In genomic region chr16:3122926-3123570, GRCh38 we compare ENCODE assay signal across 1 cellular context.
TF ChIP-seq lines count a peak whose summit lies in the region.

No MANE protein-coding gene starts in this region.

TF ChIP-seq in H1, 55 proteins besides CTCF, POLR2A, EP300 and RAD21:
- TF ChIP-seq SIN3A (conservative IDR thresholded peaks at IDR 0.05 in 1 of 2, IDR thresholded peaks at IDR 0.05 in 1 of 2; ENCODE audit: low read depth in 1 of 2, low read length in 2 of 2) (no peak), BACH1 (IDR thresholded peaks at IDR 0.05; ENCODE audit: low read length) (no peak), CHD2 (IDR thresholded peaks at IDR 0.05; ENCODE audit: low read length) (no peak), POLR2AphosphoS5 (IDR thresholded peaks at IDR 0.05; ENCODE audit: low read depth, low read length) (no peak), CHD1 (IDR thresholded peaks at IDR 0.05; ENCODE audit: low read depth, low read length) (no peak), NANOG (IDR thresholded peaks at IDR 0.05; ENCODE audit: insufficient read depth, low read depth, low read length, poor library complexity, severe bottlenecking) (no peak), PHF8 (conservative IDR thresholded peaks at IDR 0.05; ENCODE audit: low read depth, low read length) (no peak), SP4 (IDR thresholded peaks at IDR 0.05; ENCODE audit: low read length) (no peak; the same call in 1 of the 2 replicates), CREB1 (IDR thresholded peaks at IDR 0.05) (no peak), GTF2F1 (IDR thresholded peaks at IDR 0.05; ENCODE audit: borderline replicate concordance, low read depth, low read length) (no peak), CBX5 (IDR thresholded peaks at IDR 0.05; ENCODE audit: low read depth, low read length) (no peak), GABPA (IDR thresholded peaks at IDR 0.05; ENCODE audit: borderline replicate concordance, insufficient read depth, low read length) (no peak), KDM1A (IDR thresholded peaks at IDR 0.05; ENCODE audit: borderline replicate concordance, low read length) (no peak)
TF ChIP-seq in H1: peak in this region for 0.
